10 cellular contexts compared by ENCODE assay signal in the genomic region with DNA sequence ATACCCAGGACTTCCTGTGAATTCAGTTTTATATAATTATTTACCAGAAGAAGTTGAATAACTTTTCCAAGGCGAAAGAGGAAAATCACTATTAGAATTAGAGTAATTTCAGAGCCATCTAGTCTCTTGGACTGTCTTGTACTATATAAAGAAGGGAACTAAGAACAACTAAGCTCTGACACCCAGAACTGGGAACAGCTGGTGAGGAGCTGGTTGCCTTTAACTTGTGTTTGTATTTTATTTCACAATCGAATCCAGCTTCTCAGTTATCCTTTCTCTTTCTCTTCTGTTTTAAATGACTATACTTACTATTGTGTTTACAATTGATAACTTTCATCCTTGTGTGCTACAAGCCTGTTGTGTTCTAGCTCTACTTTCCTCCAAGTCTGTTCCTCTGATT. TPM values are rescaled to one million over a fixed set of nuclear protein-coding genes. Genes with fewer than 3 reads are reported as not detected.
DNase-seq lines count a peak whose midpoint lies in the region; ATAC-seq and TF ChIP-seq lines count a peak whose summit lies in the region.
"Had no signal": no experiment of that assay in that cellular context is flagged by ENCODE, and none has a peak within 500 bp of the region (broad histone marks: within the 10 kb centered on the region; RNA-seq: fewer than 3 reads in every experiment).

No MANE protein-coding gene starts in this region.

- intact Hi-C loops in breast epithelium (cut with DNase I; ENCODE audit: low total_unique reads) = no loop called here
- intact Hi-C loops in lower lobe of right lung (cut with DNase I) = no loop called here

- ATAC-seq in lower lobe of right lung (peak; percentile 73 to 84), thoracic aorta (ENCODE audit: insufficient number of reproducible peaks, low FRiP score, low read depth) (no peak), GM21528 (IDR thresholded peaks at IDR 0.05; ENCODE audit: low FRiP score, unreplicated experiment) (no peak), HG03139 (IDR thresholded peaks at IDR 0.05; ENCODE audit: unreplicated experiment) (no peak)

- H3K27me3 ChIP-seq in breast epithelium (no peaks in the 10 kb centered on the region), lower lobe of right lung (ENCODE audit: low read depth) (no peaks in the 10 kb centered on the region), thoracic aorta (replicated peaks; ENCODE audit: insufficient read depth) (no peaks in the 10 kb centered on the region)

- no peak overlapping the region for H3K4me3 ChIP-seq in breast epithelium
- no peak overlapping the region for H3K4me3 ChIP-seq in lower lobe of right lung
- peak overlapping the region; percentile 12 for H3K4me3 ChIP-seq in thoracic aorta

- H3K36me3 ChIP-seq in breast epithelium = no peaks in the 10 kb centered on the region
- H3K36me3 ChIP-seq in lower lobe of right lung = peaks cover 7% of the 10 kb centered on the region
- no peaks in the 10 kb centered on the region for H3K36me3 ChIP-seq in thoracic aorta

- DNase-seq in DMS 273 (lab: John Stamatoyannopoulos, UW; ENCODE audit: unreplicated experiment) (peak; percentile 12), DMS 273 treated with DMSO at 0.1 percent for 48 hours (lab: John Stamatoyannopoulos, UW) (no peak), breast epithelium (ENCODE audit: low spot score in 2 of 2) (no peak), lower lobe of right lung (no peak), thoracic aorta (ENCODE audit: low spot score) (no peak), OCI-M2 (lab: John Stamatoyannopoulos, UW; ENCODE audit: unreplicated experiment) (no peak)
- DNase-seq: 8988T; activated naive CD4-positive, alpha-beta T cell treated with anti-CD3 and anti-CD28 coated beads for 36 hours had no signal

- H3K9me3 ChIP-seq in breast epithelium (no peaks in the 10 kb centered on the region), lower lobe of right lung (no peaks in the 10 kb centered on the region), thoracic aorta (no peaks in the 10 kb centered on the region)

- no peaks in the 10 kb centered on the region for H3K4me1 ChIP-seq in breast epithelium
- H3K4me1 ChIP-seq in lower lobe of right lung = peaks cover 61% of the 10 kb centered on the region
- H3K4me1 ChIP-seq in thoracic aorta (ENCODE audit: control insufficient read depth in 1 of 2, low read depth in 2 of 2) = peaks cover 26 to 43% of the 10 kb centered on the region in 2 donors

- H3K27ac ChIP-seq in breast epithelium = peak overlapping the region; percentile 61 to 69
- H3K27ac ChIP-seq in lower lobe of right lung = peak overlapping the region; percentile 51
- peak overlapping the region in 1 of 2 donors; percentile 17 for H3K27ac ChIP-seq in thoracic aorta

- TF ChIP-seq CTCF in breast epithelium (IDR thresholded peaks at IDR 0.05) = no peak
- TF ChIP-seq CTCF in lower lobe of right lung (IDR thresholded peaks at IDR 0.05) = no peak
- TF ChIP-seq CTCF in thoracic aorta (IDR thresholded peaks at IDR 0.05) = no peak

- no peak for TF ChIP-seq POLR2A in breast epithelium (IDR thresholded peaks at IDR 0.05)

RNA-seq across cellular contexts. Expression of a gene that starts 8.4 kb away (rescaled TPM):
- total RNA-seq in breast epithelium (10 to 100 TPM; 41.3 to 46.8 (median 43.6) TPM), lower lobe of right lung (66.5 TPM), thoracic aorta (10 to 100 TPM; 25.6 to 46.7 TPM)

Comparison
In these comparisons a context has a peak if more than half of its experiments do, and no peak if none do; other contexts are left out.
1. ATAC-seq: peak in lower lobe of right lung (2 of 2); none in thoracic aorta (single experiment), GM21528 (single experiment) and HG03139 (single experiment).